Comparison of ENCODE assay signal across 14 cellular contexts in genomic region chr9:76215066-76215465, GRCh38.
A peak's percentile ranks its signal among the peaks of the same experiment; 100 is the strongest.
DNase-seq lines count a peak whose midpoint lies in the region; ATAC-seq lines count a peak whose summit lies in the region.
"Had no signal": no experiment of that assay in that cellular context is flagged by ENCODE, and none has a peak within 500 bp of the region (broad histone marks: within the 10 kb centered on the region; RNA-seq: fewer than 3 reads in every experiment).

No MANE protein-coding gene starts in this region.

- WGBS in mesendoderm (ENCODE audit: extremely low coverage, insufficient coverage, low lambda C conversion rate), result no CpG with 5 or more reads among the region's 1 CpG

- no peak overlapping the region for H3K4me3 ChIP-seq in MG63
- no peak overlapping the region for H3K4me3 ChIP-seq in mesendoderm (ENCODE audit: low read length)
- H3K4me3 ChIP-seq: BLaER1, dorsolateral prefrontal cortex had no signal

- H3K18ac ChIP-seq in mesendoderm (ENCODE audit: low read length), result no peak overlapping the region

- no peaks in the 10 kb centered on the region for H3K79me2 ChIP-seq in mesendoderm (ENCODE audit: control insufficient read depth, insufficient read depth, low read length)

- H3K9ac ChIP-seq in mesendoderm (ENCODE audit: low read length), result no peak overlapping the region
- H3K9ac ChIP-seq: BLaER1 had no signal

- no peaks in the 10 kb centered on the region for H3K9me3 ChIP-seq in MG63
- H3K9me3 ChIP-seq: BLaER1 had no signal

- no peak overlapping the region for H2AK5ac ChIP-seq in mesendoderm (ENCODE audit: low read length)

- no peak overlapping the region for H2BK5ac ChIP-seq in mesendoderm (ENCODE audit: low read length)

- H2BK120ac ChIP-seq in mesendoderm (ENCODE audit: low read depth, low read length), result no peak overlapping the region

- no peak overlapping the region for H4K5ac ChIP-seq in mesendoderm (ENCODE audit: low read length)

- no peak overlapping the region for H3K4ac ChIP-seq in mesendoderm (ENCODE audit: low read depth, low read length)

- no peak overlapping the region for H3K56ac ChIP-seq in mesendoderm (ENCODE audit: low read length)

- H2BK15ac ChIP-seq in mesendoderm (replicated peaks; ENCODE audit: low read depth), result no peak overlapping the region

- DNase-seq in AG08396 (ENCODE audit: low spot score), result peak; percentile 57
- peak; percentile 67 for DNase-seq in MG63
- peak; percentile 72 for DNase-seq in dedifferentiated amniotic fluid mesenchymal stem cell (ENCODE audit: extremely low spot score)
- DNase-seq in mesendoderm, result peak; percentile 71
- DNase-seq in DMS79 (lab: John Stamatoyannopoulos, UW), result no peak
- no peak for DNase-seq in activated CD8-positive, alpha-beta memory T cell treated with anti-CD3 and anti-CD28 coated beads, Interleukin-2, amount 50 U/mL, for 4 hours
- DNase-seq: activated gamma-delta T cell; dorsolateral prefrontal cortex; H9; Right ventricle myocardium superior; stimulated activated CD4-positive, alpha-beta T cell treated with anti-CD3 and anti-CD28 coated beads, Interleukin-1b, Interleukin-23, amount 100 ng/mL, for 48 hours had no signal

- H3K36me3 ChIP-seq in MG63 (no peaks in the 10 kb centered on the region), mesendoderm (ENCODE audit: control insufficient read depth, insufficient read depth, low read length) (no peaks in the 10 kb centered on the region)
- H3K36me3 ChIP-seq: BLaER1 had no signal

- H3K27ac ChIP-seq in mesendoderm (ENCODE audit: low read depth, low read length), result no peak overlapping the region
- H3K27ac ChIP-seq: BLaER1, dorsolateral prefrontal cortex had no signal

- H3K27me3 ChIP-seq in MG63, result no peaks in the 10 kb centered on the region
- no peaks in the 10 kb centered on the region for H3K27me3 ChIP-seq in mesendoderm (ENCODE audit: insufficient read depth, low read length, poor library complexity)
- H3K27me3 ChIP-seq: BLaER1 had no signal

- no peaks in the 10 kb centered on the region for H3K79me1 ChIP-seq in mesendoderm (ENCODE audit: low read length)

- H3K23ac ChIP-seq in mesendoderm (ENCODE audit: low read length), result no peak overlapping the region

- H3K4me2 ChIP-seq in mesendoderm (ENCODE audit: low read length), result no peak overlapping the region
- H3K4me2 ChIP-seq: BLaER1 had no signal

- ATAC-seq in GM19023 (IDR thresholded peaks at IDR 0.05; ENCODE audit: unreplicated experiment), result no peak
- no peak for ATAC-seq in activated CD4-positive, CD25-positive, alpha-beta regulatory T cell treated with anti-CD3 and anti-CD28 coated beads, Interleukin-2, amount 50 U/mL, for 24 hours

- no peaks in the 10 kb centered on the region for H3K4me1 ChIP-seq in mesendoderm (ENCODE audit: control insufficient read depth, low read depth, low read length)

- no peak overlapping the region for H4K8ac ChIP-seq in mesendoderm (ENCODE audit: low read depth, low read length)

Comparison
In these comparisons a context has a peak if more than half of its experiments do, and no peak if none do; other contexts are left out.
1. DNase-seq: peak in AG08396 (single experiment), MG63 (single experiment), dedifferentiated amniotic fluid mesenchymal stem cell (single experiment) and mesendoderm (single experiment); none in DMS79 (single experiment) and activated CD8-positive, alpha-beta memory T cell treated with anti-CD3 and anti-CD28 coated beads, Interleukin-2, amount 50 U/mL, for 4 hours (single experiment).